35 cellular contexts compared by ENCODE assay signal in genomic region chr2:121415727-121416126, GRCh38.
"Had no signal": no experiment of that assay in that cellular context is flagged by ENCODE, and none has a peak within 500 bp of the region (broad histone marks: within the 10 kb centered on the region; RNA-seq: fewer than 3 reads in every experiment).

No MANE protein-coding gene starts in this region.

- H3K9me3 ChIP-seq: MG63 had no signal

- DNase-seq: Kasumi-1, MG63, MM.1S, MV-4-11, NCI-H1048, NCI-H1092, NCI-H1092 treated with DMSO at 0.1 percent for 48 hours, NCI-H1105, NCI-H1105 treated with DMSO at 0.1 percent for 48 hours, NCI-H1417, NCI-H1417 treated with DMSO at 0.1 percent for 48 hours, NCI-H1436, NCI-H1436 treated with DMSO at 0.1 percent for 48 hours, NCI-H146, NCI-H1694, NCI-H1694 treated with DMSO at 0.1 percent for 48 hours, NCI-H187, NCI-H187 treated with DMSO at 0.1 percent for 48 hours, NCI-H1930, NCI-H2029, NCI-H2029 treated with DMSO at 0.1 percent for 48 hours, NCI-H2081, NCI-H2081 treated with DMSO at 0.1 percent for 48 hours, NCI-H2107, NCI-H2171, NCI-H2171 treated with DMSO at 0.1 percent for 48 hours, NCI-H2227 treated with DMSO at 0.1 percent for 48 hours, NCI-H226, NCI-H345, NCI-H446, NCI-H446 treated with DMSO at 0.1 percent for 48 hours, NCI-H510A, NCI-H510A treated with DMSO at 0.1 percent for 48 hours, NCI-H524, NCI-H524 treated with DMSO at 0.1 percent for 48 hours had no signal

- H3K4me3 ChIP-seq: MG63 had no signal

- H3K27me3 ChIP-seq: MG63 had no signal
